ENCODE assay signal across 1 cellular context in the genomic region with DNA sequence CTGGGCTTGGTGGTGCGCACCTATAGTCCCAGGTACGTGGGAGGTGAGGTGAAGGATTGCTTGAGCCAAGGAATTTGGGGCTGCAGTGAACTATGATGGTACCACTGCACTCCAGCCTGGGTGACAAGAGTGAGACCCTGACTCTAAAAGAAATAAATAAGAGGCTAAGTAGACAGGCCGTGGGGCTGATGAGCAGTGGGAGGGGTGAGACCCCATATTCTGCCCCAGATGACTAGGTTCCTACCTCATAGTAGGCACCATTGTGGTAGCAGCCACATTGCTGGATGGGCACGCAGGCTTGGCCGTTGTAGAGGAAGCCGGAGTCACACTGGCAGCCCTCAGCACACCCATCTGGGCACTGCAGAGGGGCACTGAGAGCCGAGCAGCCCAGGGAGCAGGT. TPM values are rescaled to one million over a fixed set of nuclear protein-coding genes. Genes with fewer than 3 reads are reported as not detected.
"Had no signal": no experiment of that assay in that cellular context is flagged by ENCODE, and none has a peak within 500 bp of the region (broad histone marks: within the 10 kb centered on the region; RNA-seq: fewer than 3 reads in every experiment).

No MANE protein-coding gene starts in this region.

RNA-seq across cellular contexts. Expression of a gene that starts 32.8 kb away (rescaled TPM):
- total RNA-seq: endothelial cell of umbilical vein had no signal
